In genomic region chr10:3886191-3886590, GRCh38 we compare ENCODE assay signal across 10 cellular contexts.
A peak's percentile ranks its signal among the peaks of the same experiment; 100 is the strongest.
DNase-seq lines count a peak whose midpoint lies in the region; ATAC-seq, FAIRE-seq and TF ChIP-seq lines count a peak whose summit lies in the region.
"Had no signal": no experiment of that assay in that cellular context is flagged by ENCODE, and none has a peak within 500 bp of the region (broad histone marks: within the 10 kb centered on the region; RNA-seq: fewer than 3 reads in every experiment).

No MANE protein-coding gene starts in this region.

- H3K27ac ChIP-seq in A549 (peak overlapping the region; percentile 95 to 96), RWPE1 (peak overlapping the region; percentile 27; the same call in 1 of the 2 replicates)
- H3K27ac ChIP-seq: C4-2B had no signal

- peak; percentile 78 to 83 for ATAC-seq in A549
- no peak for ATAC-seq in HG02973 (IDR thresholded peaks at IDR 0.05; ENCODE audit: unreplicated experiment)

- no peaks in the 10 kb centered on the region for H3K36me3 ChIP-seq in neuron (ENCODE audit: insufficient read depth, low read length)

- no peaks in the 10 kb centered on the region for H3K27me3 ChIP-seq in neuron (ENCODE audit: insufficient read depth, low read length)

- 15% methylated on average over 14 of the region's 14 CpGs for WGBS in A549 (ENCODE audit: missing lambda C conversion rate)

- no peak for TF ChIP-seq RAD21 in A549 (conservative IDR thresholded peaks at IDR 0.05 in 1 of 2, IDR thresholded peaks at IDR 0.05 in 1 of 2)

- H3K4me2 ChIP-seq in A549: peak overlapping the region; percentile 78

- TF ChIP-seq CTCF in A549 (IDR thresholded peaks at IDR 0.05) (no peak), RWPE1 (conservative IDR thresholded peaks at IDR 0.05; ENCODE audit: low read depth) (no peak), fibroblast of villous mesenchyme (IDR thresholded peaks at IDR 0.05; ENCODE audit: insufficient read depth, low read depth, low read length) (no peak)

- TF ChIP-seq EP300 in A549 (IDR thresholded peaks at IDR 0.05): no peak

- peak; percentile 79 to 87 for DNase-seq in A549 (ENCODE audit: low read depth in 1 of 2, low spot score in 1 of 2)
- DNase-seq in RWPE1 (ENCODE audit: low spot score): no peak
- DNase-seq in fibroblast of villous mesenchyme (ENCODE audit: low read depth): peak; percentile 64
- DNase-seq in RPMI8226: no peak
- DNase-seq in NK-92 (lab: John Stamatoyannopoulos, UW; ENCODE audit: unreplicated experiment): no peak
- DNase-seq in NCI-H2196 (lab: John Stamatoyannopoulos, UW; ENCODE audit: unreplicated experiment): no peak
- DNase-seq: NK-92 treated with Interleukin-12 subunit alpha and Interleukin-12 subunit beta, amount 100 ng/mL, for 24 hours had no signal

- TF ChIP-seq POLR2A in A549 (IDR thresholded peaks at IDR 0.05; ENCODE audit: low read length): no peak

- H3K4me3 ChIP-seq in A549 (peak overlapping the region; percentile 19; the same call in 2 of the 3 replicates), fibroblast of villous mesenchyme (ENCODE audit: low read depth, low read length) (no peak overlapping the region), neuron (ENCODE audit: low read length) (no peak overlapping the region)

- peaks cover 51% of the 10 kb centered on the region for H3K4me1 ChIP-seq in A549
- peaks cover 9% of the 10 kb centered on the region for H3K4me1 ChIP-seq in neuron (ENCODE audit: insufficient read depth, low read length)

- H3K9me3 ChIP-seq in A549 (no peaks in the 10 kb centered on the region; the same call in 1 of the 3 replicates), neuron (ENCODE audit: low read length) (no peaks in the 10 kb centered on the region)

- no peak for FAIRE-seq in A549 (lab: Jason Lieb, UNC)

- peak overlapping the region; percentile 66 for H2AFZ ChIP-seq in neuron (ENCODE audit: low read depth, low read length)

- CTCF ChIA-PET in A549 (lab: Yijun Ruan, JAX) (interaction anchor here (0.9 to 1.9 kb wide), 3 partner anchors 9 to 33 kb away, joined by 3 to 6 read pairs (median 4); no protein-coding TSS in a partner anchor), RWPE1 (lab: Yijun Ruan, JAX) (interaction anchor here (0.7 kb wide), 1 partner anchor 99 kb away, joined by 5 read pairs; no protein-coding TSS in a partner anchor)

- POLR2A ChIA-PET in A549 (lab: Yijun Ruan, JAX) (interaction anchor here (0.5 to 5.6 kb wide), 7 partner anchors 9 to 458 kb away, joined by 3 to 49 read pairs (median 4); partner anchors contain the start of gene KLF6), RWPE1 (lab: Yijun Ruan, JAX; ENCODE audit: low non-redundant PET) (no interaction called here)

TF ChIP-seq in A549, 52 proteins besides CTCF, POLR2A, EP300 and RAD21:
- 0 out of 3 replicates have a peak, but pooled peaks have one; percentile 5 for TF ChIP-seq BCL3 (IDR thresholded peaks at IDR 0.05)
- no peak for TF ChIP-seq ELK1 (IDR thresholded peaks at IDR 0.05; ENCODE audit: low read depth, low read length)

Comparison
In these comparisons a context has a peak if more than half of its experiments do, and no peak if none do; other contexts are left out.
1. DNase-seq: peak in A549 (2 of 2) and fibroblast of villous mesenchyme (single experiment); none in RWPE1 (single experiment), RPMI8226 (single experiment), NK-92 (single experiment) and NCI-H2196 (single experiment).